Comparison of ENCODE assay signal across 20 cellular contexts in genomic region chr10:80519936-80520650, GRCh38. TPM values are rescaled to one million over a fixed set of nuclear protein-coding genes. Genes with fewer than 3 reads are reported as not detected.
DNase-seq lines count a peak whose midpoint lies in the region; ATAC-seq, FAIRE-seq and TF ChIP-seq lines count a peak whose summit lies in the region.
"Had no signal": no experiment of that assay in that cellular context is flagged by ENCODE, and none has a peak within 500 bp of the region (broad histone marks: within the 10 kb centered on the region; RNA-seq: fewer than 3 reads in every experiment).

No MANE protein-coding gene starts in this region.

- no peaks in the 10 kb centered on the region for H3K9me3 ChIP-seq in heart right ventricle
- no peaks in the 10 kb centered on the region for H3K9me3 ChIP-seq in heart left ventricle
- H3K9me3 ChIP-seq: left lung, SJCRH30, suprapubic skin had no signal

- H3K4me3 ChIP-seq in heart right ventricle, result no peak overlapping the region
- no peak overlapping the region for H3K4me3 ChIP-seq in heart left ventricle
- H3K4me3 ChIP-seq: dorsolateral prefrontal cortex, left lung, SJCRH30, suprapubic skin had no signal

- no peak for DNase-seq in heart right ventricle
- no peak for DNase-seq in heart left ventricle
- no peak for DNase-seq in activated T-helper 1 cell treated with anti-CD3 and anti-CD28 coated beads, Interleukin-12 subunit alpha, Interleukin-12 subunit beta, Interleukin-2, Interleukin-4 antibody, amounts not matched to agents 30 ng/mL and 10 ng/mL and 1 ng/mL, durations not matched to agents 14 hours and 24 hours and 36 hours (ENCODE audit: low spot score)
- DNase-seq in immature natural killer cell, result no peak
- no peak for DNase-seq in frontal cortex (ENCODE audit: low spot score in 2 of 2)
- DNase-seq in HCEC 1CT, result no peak
- no peak for DNase-seq in effector CD4-positive, alpha-beta T cell
- DNase-seq: activated CD4-positive, CD25-positive, alpha-beta regulatory T cell; dorsolateral prefrontal cortex; NCI-H1417 treated with DMSO at 0.1 percent for 48 hours; NCI-H2171; PC-3; stimulated activated CD4-positive, alpha-beta T cell treated with anti-CD3 and anti-CD28 coated beads, Interleukin-4, amount 100 ng/mL, for 1 hour; T-helper 9 cell had no signal

- H3K4me1 ChIP-seq in heart right ventricle, result peaks cover 6 to 69% (median 36%) of the 10 kb centered on the region in 9 donors
- peaks cover 3 to 56% (median 35%) of the 10 kb centered on the region in 12 donors for H3K4me1 ChIP-seq in heart left ventricle
- H3K4me1 ChIP-seq: SJCRH30 had no signal

- TF ChIP-seq CTCF in heart right ventricle (IDR thresholded peaks at IDR 0.05) (no peak), heart left ventricle (IDR thresholded peaks at IDR 0.05) (no peak)

- peaks cover 37% of the 10 kb centered on the region for H3K36me3 Mint-ChIP-seq in activated T-helper 1 cell treated with anti-CD3 and anti-CD28 coated beads, Interleukin-12 subunit alpha, Interleukin-12 subunit beta, Interleukin-2, Interleukin-4 antibody, amounts not matched to agents 30 ng/mL and 10 ng/mL and 1 ng/mL, durations not matched to agents 14 hours and 24 hours and 36 hours (ENCODE audit: low read depth)
- peaks cover 3 to 22% (median 14%) of the 10 kb centered on the region in 3 donors for H3K36me3 Mint-ChIP-seq in immature natural killer cell
- peaks cover 39% of the 10 kb centered on the region for H3K36me3 Mint-ChIP-seq in stimulated activated memory B cell treated with anti-CD40 and anti-IgM and Interleukin-4, amounts not matched to agents 10 μg/mL and 1 μg/mL and 100 μg/mL, for 72 hours

- no peaks in the 10 kb centered on the region for H3K27me3 Mint-ChIP-seq in activated T-helper 1 cell treated with anti-CD3 and anti-CD28 coated beads, Interleukin-12 subunit alpha, Interleukin-12 subunit beta, Interleukin-2, Interleukin-4 antibody, amounts not matched to agents 30 ng/mL and 10 ng/mL and 1 ng/mL, durations not matched to agents 14 hours and 24 hours and 36 hours (ENCODE audit: insufficient read depth)
- H3K27me3 Mint-ChIP-seq in immature natural killer cell (ENCODE audit: low read depth in 3 of 3), result peaks cover 0 to 17% (median 11%) of the 10 kb centered on the region in 3 donors
- H3K27me3 Mint-ChIP-seq in stimulated activated memory B cell treated with anti-CD40 and anti-IgM and Interleukin-4, amounts not matched to agents 10 μg/mL and 1 μg/mL and 100 μg/mL, for 72 hours, result no peaks in the 10 kb centered on the region

- H3K27ac ChIP-seq in heart right ventricle, result peak overlapping the region in 6 of 10 donors; percentile 58 to 79 (median 72)
- peak overlapping the region in 6 of 12 donors; percentile 17 to 64 (median 42) for H3K27ac ChIP-seq in heart left ventricle
- H3K27ac ChIP-seq: left lung, SJCRH30, suprapubic skin had no signal

- intact Hi-C loops in heart right ventricle (cut with DNase I), result no loop called here
- intact Hi-C loops in heart left ventricle (cut with DNase I), result no loop called here
- intact Hi-C loops in activated T-helper 1 cell treated with anti-CD3 and anti-CD28 coated beads, Interleukin-12 subunit alpha, Interleukin-12 subunit beta, Interleukin-2, Interleukin-4 antibody, amounts not matched to agents 30 ng/mL and 10 ng/mL and 1 ng/mL, durations not matched to agents 14 hours and 24 hours and 36 hours (cut with micrococcal nuclease), result no loop called here

- no peak overlapping the region for H3K4me3 Mint-ChIP-seq in activated T-helper 1 cell treated with anti-CD3 and anti-CD28 coated beads, Interleukin-12 subunit alpha, Interleukin-12 subunit beta, Interleukin-2, Interleukin-4 antibody, amounts not matched to agents 30 ng/mL and 10 ng/mL and 1 ng/mL, durations not matched to agents 14 hours and 24 hours and 36 hours
- H3K4me3 Mint-ChIP-seq in immature natural killer cell, result peak overlapping the region in 2 of 5 donors; percentile 8 to 17
- H3K4me3 Mint-ChIP-seq in stimulated activated memory B cell treated with anti-CD40 and anti-IgM and Interleukin-4, amounts not matched to agents 10 μg/mL and 1 μg/mL and 100 μg/mL, for 72 hours, result no peak overlapping the region

- H3K9me3 Mint-ChIP-seq in activated T-helper 1 cell treated with anti-CD3 and anti-CD28 coated beads, Interleukin-12 subunit alpha, Interleukin-12 subunit beta, Interleukin-2, Interleukin-4 antibody, amounts not matched to agents 30 ng/mL and 10 ng/mL and 1 ng/mL, durations not matched to agents 14 hours and 24 hours and 36 hours, result no peaks in the 10 kb centered on the region
- no peaks in the 10 kb centered on the region for H3K9me3 Mint-ChIP-seq in immature natural killer cell
- no peaks in the 10 kb centered on the region for H3K9me3 Mint-ChIP-seq in stimulated activated memory B cell treated with anti-CD40 and anti-IgM and Interleukin-4, amounts not matched to agents 10 μg/mL and 1 μg/mL and 100 μg/mL, for 72 hours

- ATAC-seq in heart right ventricle (no peak), heart left ventricle (no peak)
- no peak for ATAC-seq in stimulated activated memory B cell treated with anti-CD40 and anti-IgM and Interleukin-4, amounts not matched to agents 10 μg/mL and 1 μg/mL and 100 μg/mL, for 72 hours
- ATAC-seq: esophagus mucosa, left lung, PC-3 had no signal

- H3K27ac Mint-ChIP-seq in activated T-helper 1 cell treated with anti-CD3 and anti-CD28 coated beads, Interleukin-12 subunit alpha, Interleukin-12 subunit beta, Interleukin-2, Interleukin-4 antibody, amounts not matched to agents 30 ng/mL and 10 ng/mL and 1 ng/mL, durations not matched to agents 14 hours and 24 hours and 36 hours, result peak overlapping the region; percentile 4
- H3K27ac Mint-ChIP-seq in immature natural killer cell, result peak overlapping the region in 5 of 6 donors; percentile 41 to 87 (median 75)
- H3K27ac Mint-ChIP-seq in stimulated activated memory B cell treated with anti-CD40 and anti-IgM and Interleukin-4, amounts not matched to agents 10 μg/mL and 1 μg/mL and 100 μg/mL, for 72 hours, result peak overlapping the region; percentile 15

- no peak for TF ChIP-seq POLR2A in heart left ventricle (IDR thresholded peaks at IDR 0.05)

- H3K36me3 ChIP-seq in heart right ventricle (peaks cover 0 to 72% (median 24%) of the 10 kb centered on the region in 9 donors), heart left ventricle (peaks cover 0 to 64% (median 45%) of the 10 kb centered on the region in 9 donors)

- no peaks in the 10 kb centered on the region for H3K27me3 ChIP-seq in heart right ventricle
- H3K27me3 ChIP-seq in heart left ventricle, result no peaks in the 10 kb centered on the region
- H3K27me3 ChIP-seq: dorsolateral prefrontal cortex, left lung, SJCRH30, suprapubic skin had no signal

- 87 to 89% methylated on average over 14 of the region's 14 CpGs for WGBS in heart right ventricle, 2 donors
- 86 to 89% (median 88%) methylated on average over 14 of the region's 14 CpGs for WGBS in heart left ventricle, 4 donors

- no peak for FAIRE-seq in frontal cortex (lab: Jason Lieb, UNC)

- peaks cover 65% of the 10 kb centered on the region for H3K4me1 Mint-ChIP-seq in activated T-helper 1 cell treated with anti-CD3 and anti-CD28 coated beads, Interleukin-12 subunit alpha, Interleukin-12 subunit beta, Interleukin-2, Interleukin-4 antibody, amounts not matched to agents 30 ng/mL and 10 ng/mL and 1 ng/mL, durations not matched to agents 14 hours and 24 hours and 36 hours (ENCODE audit: low read depth)
- H3K4me1 Mint-ChIP-seq in immature natural killer cell, result peaks cover 58 to 66% of the 10 kb centered on the region in 2 donors
- H3K4me1 Mint-ChIP-seq in stimulated activated memory B cell treated with anti-CD40 and anti-IgM and Interleukin-4, amounts not matched to agents 10 μg/mL and 1 μg/mL and 100 μg/mL, for 72 hours, result peaks cover 34% of the 10 kb centered on the region

RNA-seq across cellular contexts. Expression of gene SH2D4B, which starts 17.6 kb away (rescaled TPM):
- total RNA-seq in heart right ventricle (not detected), heart left ventricle (under 1 TPM in 1 of 9 donors, not detected in 8; 0.19 TPM), frontal cortex (1.2 TPM)
- polyA plus RNA-seq in heart right ventricle (not detected), heart left ventricle (not detected), immature natural killer cell (not detected)
- 0.18 and 0.20 TPM in 2 replicates for total RNA-seq in activated T-helper 1 cell treated with anti-CD3 and anti-CD28 coated beads, Interleukin-12 subunit alpha, Interleukin-12 subunit beta, Interleukin-2, Interleukin-4 antibody, amounts not matched to agents 30 ng/mL and 10 ng/mL and 1 ng/mL, durations not matched to agents 14 hours and 24 hours and 36 hours
- total RNA-seq: G401, PC-3, SJCRH30 had no signal

Comparison
In these comparisons a context has a peak if more than half of its experiments do, and no peak if none do; other contexts are left out.
1. H3K27ac Mint-ChIP-seq: peak in every context shown above with its lines; median percentile 75 in immature natural killer cell; 15 in stimulated activated memory B cell treated with anti-CD40 and anti-IgM and Interleukin-4, amounts not matched to agents 10 μg/mL and 1 μg/mL and 100 μg/mL, for 72 hours; 4 in activated T-helper 1 cell treated with anti-CD3 and anti-CD28 coated beads, Interleukin-12 subunit alpha, Interleukin-12 subunit beta, Interleukin-2, Interleukin-4 antibody, amounts not matched to agents 30 ng/mL and 10 ng/mL and 1 ng/mL, durations not matched to agents 14 hours and 24 hours and 36 hours.